18 cellular contexts compared by ENCODE assay signal in genomic region chr18:41645600-41646360, GRCh38.
A peak's percentile ranks its signal among the peaks of the same experiment; 100 is the strongest.
DNase-seq lines count a peak whose midpoint lies in the region; TF ChIP-seq lines count a peak whose summit lies in the region.
"Had no signal": no experiment of that assay in that cellular context is flagged by ENCODE, and none has a peak within 500 bp of the region (broad histone marks: within the 10 kb centered on the region; RNA-seq: fewer than 3 reads in every experiment).

No MANE protein-coding gene starts in this region.

- no peaks in the 10 kb centered on the region for H4K20me1 ChIP-seq in hepatocyte (ENCODE audit: insufficient read depth, poor library complexity, severe bottlenecking)

- WGBS in hepatocyte (ENCODE audit: low lambda C conversion rate, missing lambda C conversion rate), result 29% methylated on average over 1 of the region's 1 CpG

- H3K9me3 ChIP-seq in hepatocyte (ENCODE audit: low read depth), result no peaks in the 10 kb centered on the region
- H3K9me3 ChIP-seq: A549, psoas muscle had no signal

- H2AFZ ChIP-seq in hepatocyte, result no peak overlapping the region

- H3K4me2 ChIP-seq in hepatocyte, result no peak overlapping the region
- H3K4me2 ChIP-seq: A549, KMS-11 had no signal

- no peaks in the 10 kb centered on the region for H3K36me3 ChIP-seq in hepatocyte (replicated peaks; ENCODE audit: insufficient read depth, low read depth)

- H3K27ac ChIP-seq in hepatocyte, result no peak overlapping the region
- H3K27ac ChIP-seq in dorsolateral prefrontal cortex, result no peak overlapping the region
- H3K27ac ChIP-seq: A549, KMS-11, psoas muscle had no signal

- H3K27me3 ChIP-seq in hepatocyte (no peaks in the 10 kb centered on the region), dorsolateral prefrontal cortex (peaks cover 0 to 4% (median 0%) of the 10 kb centered on the region in 45 donors)

- TF ChIP-seq CTCF in hepatocyte (IDR thresholded peaks at IDR 0.05; ENCODE audit: poor library complexity) (no peak), dorsolateral prefrontal cortex (IDR thresholded peaks at IDR 0.05 in 54 of 56, conservative IDR thresholded peaks at IDR 0.05 in 2 of 56; ENCODE audit: low read depth in 1 of 56, partially characterized antibody in 56 of 56) (no peak)

- H3K4me3 ChIP-seq in hepatocyte (no peak overlapping the region), dorsolateral prefrontal cortex (no peak overlapping the region)
- H3K4me3 ChIP-seq: A549, psoas muscle had no signal

- H3K79me2 ChIP-seq in hepatocyte, result no peaks in the 10 kb centered on the region

- DNase-seq in NCI-H345 (lab: John Stamatoyannopoulos, UW), result peak; percentile 0
- DNase-seq in NCI-H345 treated with DMSO at 0.1 percent for 48 hours (lab: John Stamatoyannopoulos, UW; ENCODE audit: unreplicated experiment), result no peak
- DNase-seq in NAMALWA (ENCODE audit: low spot score), result peak; percentile 3
- DNase-seq in OCI-M1 (lab: John Stamatoyannopoulos, UW), result peak; percentile 87
- peak; percentile 10 for DNase-seq in hepatocyte (ENCODE audit: low spot score)
- no peak for DNase-seq in EL
- no peak for DNase-seq in dorsolateral prefrontal cortex
- no peak for DNase-seq in stimulated activated CD4-positive, alpha-beta T cell treated with anti-CD3 and anti-CD28 coated beads, Interleukin-2, amount 100 ng/mL, for 24 hours
- DNase-seq: CD4-positive, CD25-positive, alpha-beta regulatory T cell; GOT3; kidney; mesendoderm; psoas muscle; stimulated activated CD4-positive, alpha-beta T cell treated with anti-CD3 and anti-CD28 coated beads, Interleukin-12 subunit alpha, Interleukin-12 subunit beta, amount 100 ng/mL, for 4 hours; stimulated activated naive CD8-positive, alpha-beta T cell treated with anti-CD3 and anti-CD28 coated beads, Interleukin-15, Interleukin-2, amounts not matched to agents 100 U/mL and 50 U/mL, for 24 hours; SW 1271 had no signal

- intact Hi-C loops in dorsolateral prefrontal cortex (cut with DNase I), result no loop called here

- no peaks in the 10 kb centered on the region for H3K4me1 ChIP-seq in hepatocyte (ENCODE audit: insufficient read depth)
- H3K4me1 ChIP-seq: A549, psoas muscle had no signal

- no peaks in the 10 kb centered on the region for H3K9me2 ChIP-seq in hepatocyte (replicated peaks; ENCODE audit: insufficient read depth)

Comparison
In these comparisons a context has a peak if more than half of its experiments do, and no peak if none do; other contexts are left out.
1. DNase-seq: peak in NCI-H345 (single experiment), NAMALWA (single experiment), OCI-M1 (single experiment) and hepatocyte (single experiment); none in NCI-H345 treated with DMSO at 0.1 percent for 48 hours (single experiment), EL (single experiment), dorsolateral prefrontal cortex (0 of 10) and stimulated activated CD4-positive, alpha-beta T cell treated with anti-CD3 and anti-CD28 coated beads, Interleukin-2, amount 100 ng/mL, for 24 hours (0 of 2).